Comparison of ENCODE assay signal across 8 cellular contexts in the genomic region with DNA sequence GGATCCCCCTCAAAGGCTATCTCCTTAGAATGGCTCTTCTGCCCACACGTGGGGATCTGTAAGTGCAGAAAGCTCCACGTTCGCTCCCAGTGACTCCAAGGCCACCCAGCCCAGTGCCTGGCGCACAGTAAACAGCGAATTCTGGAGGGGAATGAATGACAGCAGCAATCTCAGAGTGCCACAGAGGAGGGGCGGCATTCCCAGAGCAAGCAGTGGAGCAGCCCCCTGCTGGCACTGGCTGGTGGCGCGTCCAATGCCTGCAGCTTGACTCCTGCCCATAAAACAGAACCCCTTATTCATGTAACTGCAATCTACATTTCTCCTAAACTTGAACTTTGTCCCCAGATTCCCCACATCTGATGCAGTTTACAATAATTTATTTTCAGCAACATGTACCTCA. TPM values are rescaled to one million over a fixed set of nuclear protein-coding genes. Genes with fewer than 3 reads are reported as not detected.
DNase-seq lines count a peak whose midpoint lies in the region; ATAC-seq and TF ChIP-seq lines count a peak whose summit lies in the region.

No MANE protein-coding gene starts in this region.

- peaks cover 0 to 6% (median 0%) of the 10 kb centered on the region in 7 donors for H3K9me3 Mint-ChIP-seq in CD14-positive monocyte

- H3K27ac Mint-ChIP-seq in CD14-positive monocyte = no peak overlapping the region

- no peaks in the 10 kb centered on the region for H3K36me3 Mint-ChIP-seq in CD14-positive monocyte

- peaks cover 12% of the 10 kb centered on the region for H3K4me1 Mint-ChIP-seq in CD14-positive monocyte

- peak; percentile 71 for TF ChIP-seq CTCF in CD14-positive monocyte (IDR thresholded peaks at IDR 0.05)
- peak; percentile 18 for TF ChIP-seq CTCF in GM20000 (IDR thresholded peaks at IDR 0.05; ENCODE audit: extremely low read depth, missing control alignments)
- TF ChIP-seq CTCF in SU-DHL-6 (IDR thresholded peaks at IDR 0.05; ENCODE audit: insufficient read depth, low read length, poor library complexity, severe bottlenecking) = peak; percentile 36
- peak in 20 of 56 donors; percentile 9 to 37 (median 23) for TF ChIP-seq CTCF in dorsolateral prefrontal cortex (IDR thresholded peaks at IDR 0.05 in 54 of 56, conservative IDR thresholded peaks at IDR 0.05 in 2 of 56; ENCODE audit: low read depth in 1 of 56, partially characterized antibody in 56 of 56)

- in situ Hi-C loops in G401 (cut with HindIII; ENCODE audit: low sequenced_read_pairs) = no loop called here

- intact Hi-C loops in CD14-positive monocyte (cut with micrococcal nuclease) = no loop called here
- intact Hi-C loops in dorsolateral prefrontal cortex (cut with DNase I) = no loop called here

- H4K20me1 ChIP-seq in SU-DHL-6 (ENCODE audit: low read depth, low read length) = no peaks in the 10 kb centered on the region

- H3K27ac ChIP-seq in SU-DHL-6 (ENCODE audit: low read depth, low read length) (no peak overlapping the region), dorsolateral prefrontal cortex (no peak overlapping the region)

- H3K9me3 ChIP-seq in SU-DHL-6 (ENCODE audit: insufficient read depth, low read length) = no peaks in the 10 kb centered on the region

- no peaks in the 10 kb centered on the region for H3F3A ChIP-seq in SU-DHL-6 (ENCODE audit: insufficient read depth)

- H3K4me2 ChIP-seq in SU-DHL-6 (ENCODE audit: low read depth, low read length, poor library complexity, severe bottlenecking) = no peak overlapping the region

- H2AFZ ChIP-seq in SU-DHL-6 (ENCODE audit: low read depth, low read length, severe bottlenecking) = no peak overlapping the region

- no peaks in the 10 kb centered on the region for H3K9me2 ChIP-seq in SU-DHL-6 (replicated peaks; ENCODE audit: insufficient read depth, low read length)

- H3K9ac ChIP-seq in SU-DHL-6 (ENCODE audit: low read length) = no peak overlapping the region

- no peak overlapping the region for H3K4me3 ChIP-seq in SU-DHL-6 (ENCODE audit: insufficient read depth, low read length, poor library complexity, severe bottlenecking)
- H3K4me3 ChIP-seq in dorsolateral prefrontal cortex = no peak overlapping the region

- ATAC-seq in HG02623 (IDR thresholded peaks at IDR 0.05; ENCODE audit: unreplicated experiment) (no peak), GM19351 (IDR thresholded peaks at IDR 0.05; ENCODE audit: unreplicated experiment) (no peak)

- peak overlapping the region in 1 of 2 donors; percentile 31 for H3K4me3 Mint-ChIP-seq in CD14-positive monocyte

- H3K27me3 Mint-ChIP-seq in CD14-positive monocyte (ENCODE audit: low read depth in 3 of 3) = peaks cover 57 to 77% (median 71%) of the 10 kb centered on the region in 3 donors

- H3K79me2 ChIP-seq in SU-DHL-6 (ENCODE audit: insufficient read depth, low read length) = no peaks in the 10 kb centered on the region

- DNase-seq in CD14-positive monocyte (ENCODE audit: low spot score) = no peak
- DNase-seq in GM20000 (ENCODE audit: low spot score) = no peak
- peak; percentile 74 for DNase-seq in islet precursor cell
- no peak for DNase-seq in dorsolateral prefrontal cortex
- DNase-seq in G401 (ENCODE audit: low spot score) = no peak

- no peaks in the 10 kb centered on the region for H3K36me3 ChIP-seq in SU-DHL-6 (ENCODE audit: low read length)

- H3K27me3 ChIP-seq in SU-DHL-6 (ENCODE audit: low read length) (no peaks in the 10 kb centered on the region), dorsolateral prefrontal cortex (peaks cover 0 to 59% (median 31%) of the 10 kb centered on the region in 45 donors)

RNA-seq across cellular contexts. Expression of gene HELT, which starts 6.9 kb away (rescaled TPM):
- polyA plus RNA-seq in CD14-positive monocyte = not detected
- total RNA-seq in dorsolateral prefrontal cortex = not detected
- total RNA-seq in G401 (2014; rRNA removed; shearing (Covaris generic)) = not detected in 2 replicates
